ENCODE assay signal across 24 cellular contexts in genomic region chr3:47663630-47664240, GRCh38.
DNase-seq lines count a peak whose midpoint lies in the region; ATAC-seq, FAIRE-seq and TF ChIP-seq lines count a peak whose summit lies in the region.
"Had no signal": no experiment of that assay in that cellular context is flagged by ENCODE, and none has a peak within 500 bp of the region (broad histone marks: within the 10 kb centered on the region; RNA-seq: fewer than 3 reads in every experiment).

No MANE protein-coding gene starts in this region.

- TF ChIP-seq CTCF in HepG2 (CRISPR knock-in tag; IDR thresholded peaks at IDR 0.05) (no peak), right lobe of liver (IDR thresholded peaks at IDR 0.05) (no peak), progenitor cell of endocrine pancreas (IDR thresholded peaks at IDR 0.05; ENCODE audit: unreplicated experiment) (no peak)

- no peaks in the 10 kb centered on the region for H3K9me3 ChIP-seq in HepG2 (ENCODE audit: low read length)
- no peaks in the 10 kb centered on the region for H3K9me3 ChIP-seq in right lobe of liver
- H3K9me3 ChIP-seq: gastroesophageal sphincter had no signal

- H3K4me1 Mint-ChIP-seq in progenitor cell of endocrine pancreas (ENCODE audit: low read depth): peaks cover 14% of the 10 kb centered on the region

- 100% methylated on average over 13 of the region's 16 CpGs for WGBS in HepG2 (ENCODE audit: low lambda C conversion rate)
- 75% methylated on average over 4 of the region's 16 CpGs for WGBS in right lobe of liver (ENCODE audit: insufficient coverage, low coverage, low lambda C conversion rate, missing lambda C conversion rate)

- peaks cover 2% of the 10 kb centered on the region for H3K79me2 ChIP-seq in HepG2 (ENCODE audit: insufficient read depth, low read length)

- in situ Hi-C loops in HepG2 (cut with HindIII; ENCODE audit: extremely low pct_ligation_motif_present, low pct_unique_long_range_greater_than_20kb): no loop called here

- H3K27ac ChIP-seq in HepG2 (ENCODE audit: extremely low read length, insufficient read depth, low read length): no peak overlapping the region
- no peak overlapping the region for H3K27ac ChIP-seq in right lobe of liver
- H3K27ac ChIP-seq: gastroesophageal sphincter had no signal

- H3K4me3 ChIP-seq in HepG2 (replicated peaks in 1 of 3; ENCODE audit: insufficient read depth in 1 of 3, low read depth in 2 of 3, low read length in 3 of 3) (no peak overlapping the region), right lobe of liver (no peak overlapping the region)
- H3K4me3 ChIP-seq: gastroesophageal sphincter, smooth muscle cell had no signal

- peaks cover 30% of the 10 kb centered on the region for H3K36me3 Mint-ChIP-seq in progenitor cell of endocrine pancreas (ENCODE audit: insufficient read depth)

- ATAC-seq in HepG2 (peak; percentile 33; the same call in 1 of the 3 replicates), right lobe of liver (no peak), HG02970 (IDR thresholded peaks at IDR 0.05; ENCODE audit: low FRiP score, unreplicated experiment) (no peak), HG02938 (IDR thresholded peaks at IDR 0.05; ENCODE audit: unreplicated experiment) (no peak)
- ATAC-seq: activated CD8-positive, alpha-beta T cell treated with anti-CD3 and anti-CD28 coated beads, Interleukin-2, amount 10 ng/mL, durations not matched to agents 7 days and 5 days; gastroesophageal sphincter; left lobe of liver; naive thymus-derived CD4-positive, alpha-beta T cell had no signal

- CTCF ChIA-PET in HepG2 (lab: Yijun Ruan, JAX; ENCODE audit: low intra/inter-chr PET ratio, low total read pairs): interaction anchor here (1.5 kb wide), 1 partner anchor 142 kb away, joined by 4 read pairs; no protein-coding TSS in a partner anchor

- intact Hi-C loops in HepG2 (cut with micrococcal nuclease; ENCODE audit: unreplicated experiment) (loop anchor here (1.0 kb wide), 1 partner anchor 141 kb away; no protein-coding TSS in a partner anchor), right lobe of liver (cut with DNase I) (no loop called here)

- H4K20me1 ChIP-seq in HepG2 (ENCODE audit: insufficient read depth, low read length): no peaks in the 10 kb centered on the region

- H3K9ac ChIP-seq in HepG2 (ENCODE audit: insufficient read depth, low read depth, low read length): no peak overlapping the region

- DNase-seq in HepG2 (ENCODE audit: low spot score) (no peak), right lobe of liver (no peak), NOMO-1 treated with dmso at 0.1 percent for 144 hours (lab: John Stamatoyannopoulos, UW; ENCODE audit: unreplicated experiment) (peak; percentile 52), cerebellum (ENCODE audit: low spot score) (peak; percentile 7), progenitor cell of endocrine pancreas (ENCODE audit: low spot score, unreplicated experiment) (no peak), NCI-H1105 (lab: John Stamatoyannopoulos, UW) (no peak)
- DNase-seq: activated CD4-positive, alpha-beta T cell treated with anti-CD3 and anti-CD28 coated beads for 1 hour; activated CD8-positive, alpha-beta T cell treated with anti-CD3 and anti-CD28 coated beads, Interleukin-2, amount 10 ng/mL, durations not matched to agents 7 days and 5 days; aorta; DMS153; hypothalamus; naive thymus-derived CD4-positive, alpha-beta T cell; NCI-H1436; SHP77; stimulated activated CD4-positive, alpha-beta T cell treated with anti-CD3 and anti-CD28 coated beads, Interleukin-2, amount 100 ng/mL, for 24 hours had no signal

- POLR2A ChIA-PET in HepG2 (lab: Yijun Ruan, JAX): no interaction called here

- H3K27ac Mint-ChIP-seq in progenitor cell of endocrine pancreas: peak overlapping the region; percentile 56
- H3K27ac Mint-ChIP-seq: activated CD8-positive, alpha-beta T cell treated with anti-CD3 and anti-CD28 coated beads, Interleukin-2, amount 10 ng/mL, durations not matched to agents 7 days and 5 days; activated T-helper 2 cell treated with anti-CD3 and anti-CD28 coated beads, Interferon-gamma antibody, Interleukin-2, Interleukin-4, amounts not matched to agents 10 μg/mL and 5 μg/mL and 100 μg/mL, durations not matched to agents 14 hours and 24 hours and 36 hours; type B pancreatic cell had no signal

- TF ChIP-seq POLR2A in HepG2 (IDR thresholded peaks at IDR 0.05; ENCODE audit: insufficient read depth in 1 of 2, low read depth in 2 of 2, low read length in 2 of 2) (no peak), right lobe of liver (IDR thresholded peaks at IDR 0.05) (no peak)

- H3K4me2 ChIP-seq in HepG2 (ENCODE audit: low read depth, low read length): no peak overlapping the region
- H3K4me2 ChIP-seq: smooth muscle cell had no signal

- TF ChIP-seq RAD21 in HepG2 (CRISPR knock-in tag; IDR thresholded peaks at IDR 0.05): no peak

- H3K4me1 ChIP-seq in HepG2 (ENCODE audit: insufficient read depth, low read length) (no peaks in the 10 kb centered on the region), right lobe of liver (no peaks in the 10 kb centered on the region)

- H3K9me3 Mint-ChIP-seq in progenitor cell of endocrine pancreas (ENCODE audit: low read depth): no peaks in the 10 kb centered on the region
- H3K9me3 Mint-ChIP-seq: activated naive CD4-positive, alpha-beta T cell treated with anti-CD3 and anti-CD28 coated beads, Interleukin-2, amount 50 U/mL, for 72 hours; activated T-helper 2 cell treated with anti-CD3 and anti-CD28 coated beads, Interferon-gamma antibody, Interleukin-2, Interleukin-4, amounts not matched to agents 10 μg/mL and 5 μg/mL and 100 μg/mL, durations not matched to agents 14 hours and 24 hours and 36 hours had no signal

- H3K27me3 ChIP-seq in HepG2 (ENCODE audit: control insufficient read depth in 1 of 2, insufficient read depth in 2 of 2, low read length in 2 of 2) (no peaks in the 10 kb centered on the region), right lobe of liver (no peaks in the 10 kb centered on the region)
- H3K27me3 ChIP-seq: gastroesophageal sphincter had no signal

- TF ChIP-seq EP300 in HepG2 (IDR thresholded peaks at IDR 0.05; ENCODE audit: low read depth in 2 of 2, low read length in 2 of 2) (no peak), HepG2 (CRISPR knock-in tag; IDR thresholded peaks at IDR 0.05; ENCODE audit: borderline replicate concordance) (no peak)

- no TSS peak for BruUV-seq in HepG2 (replicated peaks; lab: Mats Ljungman, UMichigan)

- FAIRE-seq in HepG2 (lab: Jason Lieb, UNC): no peak
- FAIRE-seq: A204.1 had no signal

- no peak overlapping the region for H3K4me3 Mint-ChIP-seq in progenitor cell of endocrine pancreas (ENCODE audit: low read depth)
- H3K4me3 Mint-ChIP-seq: activated CD8-positive, alpha-beta T cell treated with anti-CD3 and anti-CD28 coated beads, Interleukin-2, amount 10 ng/mL, durations not matched to agents 7 days and 5 days; naive thymus-derived CD4-positive, alpha-beta T cell; type B pancreatic cell had no signal

- no peak overlapping the region for H2AFZ ChIP-seq in HepG2 (ENCODE audit: low read length)

- no peaks in the 10 kb centered on the region for H3K27me3 Mint-ChIP-seq in progenitor cell of endocrine pancreas
- H3K27me3 Mint-ChIP-seq: naive thymus-derived CD4-positive, alpha-beta T cell; type B pancreatic cell had no signal

- H3K36me3 ChIP-seq in HepG2 (replicated peaks in 1 of 2; ENCODE audit: control insufficient read depth in 1 of 2, insufficient read depth in 2 of 2, low read length in 2 of 2): peaks cover 7 to 59% of the 10 kb centered on the region in 2 experiments
- peaks cover 0 to 22% (median 6%) of the 10 kb centered on the region in 4 donors for H3K36me3 ChIP-seq in right lobe of liver

TF ChIP-seq in HepG2, 621 proteins besides CTCF, POLR2A, EP300 and RAD21 (continues in another document):
- TF ChIP-seq ZNF772 (CRISPR knock-in tag; IDR thresholded peaks at IDR 0.05): no peak
- no peak for TF ChIP-seq NFIB (CRISPR knock-in tag; IDR thresholded peaks at IDR 0.05; ENCODE audit: borderline replicate concordance)
- no peak for TF ChIP-seq POGK (CRISPR knock-in tag; conservative IDR thresholded peaks at IDR 0.05)
- no peak for TF ChIP-seq HNRNPK (IDR thresholded peaks at IDR 0.05; ENCODE audit: low read depth, low read length, poor library complexity, severe bottlenecking)
- TF ChIP-seq ZBTB25 (CRISPR knock-in tag; IDR thresholded peaks at IDR 0.05): no peak
- no peak for TF ChIP-seq KDM1A (CRISPR knock-in tag; IDR thresholded peaks at IDR 0.05)
- TF ChIP-seq TFDP2 (CRISPR knock-in tag; IDR thresholded peaks at IDR 0.05): no peak
- TF ChIP-seq ZNF292 (CRISPR knock-in tag; IDR thresholded peaks at IDR 0.05; ENCODE audit: borderline replicate concordance, low read depth): no peak
- TF ChIP-seq MYNN (CRISPR knock-in tag; IDR thresholded peaks at IDR 0.05; ENCODE audit: low read depth): no peak

Comparison
In these comparisons a context has a peak if more than half of its experiments do, and no peak if none do; other contexts are left out.
1. DNase-seq: peak in NOMO-1 treated with dmso at 0.1 percent for 144 hours (single experiment) and cerebellum (single experiment); none in HepG2 (single experiment), right lobe of liver (0 of 3), progenitor cell of endocrine pancreas (single experiment) and NCI-H1105 (single experiment).